Comparison of ENCODE assay signal across 19 cellular contexts in genomic region chr3:98796334-98796733, GRCh38. TPM values are rescaled to one million over a fixed set of nuclear protein-coding genes. Genes with fewer than 3 reads are reported as not detected.
DNase-seq lines count a peak whose midpoint lies in the region; ATAC-seq, FAIRE-seq and TF ChIP-seq lines count a peak whose summit lies in the region.
"Had no signal": no experiment of that assay in that cellular context is flagged by ENCODE, and none has a peak within 500 bp of the region (broad histone marks: within the 10 kb centered on the region; RNA-seq: fewer than 3 reads in every experiment).

No MANE protein-coding gene starts in this region.

- in situ Hi-C loops in Panc1 (cut with HindIII; ENCODE audit: low pct_unique_long_range_greater_than_20kb, low sequenced_read_pairs): no loop called here

- POLR2A ChIA-PET in Panc1 (lab: Charles Lee): no interaction called here

- no peaks in the 10 kb centered on the region for H3K9me3 ChIP-seq in Panc1 (ENCODE audit: control insufficient read depth, insufficient read depth, low read depth, low read length)
- no peaks in the 10 kb centered on the region for H3K9me3 ChIP-seq in liver (ENCODE audit: control insufficient read depth in 4 of 4, low read length in 3 of 4)
- H3K9me3 ChIP-seq: BE2C had no signal

- H3K4me1 Mint-ChIP-seq in activated naive CD4-positive, alpha-beta T cell treated with anti-CD3 and anti-CD28 coated beads for 36 hours (ENCODE audit: low read depth): no peaks in the 10 kb centered on the region
- H3K4me1 Mint-ChIP-seq: IgD-negative memory B cell had no signal

- H3K4me1 ChIP-seq in Panc1 (ENCODE audit: control insufficient read depth, insufficient read depth, low read length) (no peaks in the 10 kb centered on the region), liver (ENCODE audit: control insufficient read depth in 4 of 4, insufficient read depth in 4 of 4, low read length in 3 of 4) (peaks cover 0 to 6% (median 2%) of the 10 kb centered on the region in 4 donors)
- H3K4me1 ChIP-seq: BE2C had no signal

- peak; percentile 77 to 81 for TF ChIP-seq RAD21 in liver (IDR thresholded peaks at IDR 0.05)

- ATAC-seq in Panc1 (no peak), GM19328 (IDR thresholded peaks at IDR 0.05; ENCODE audit: unreplicated experiment) (no peak)

- CTCF ChIA-PET in Panc1 (lab: Charles Lee): no interaction called here
- CTCF ChIA-PET in activated naive CD4-positive, alpha-beta T cell treated with anti-CD3 and anti-CD28 coated beads for 36 hours (lab: Charles Lee): no interaction called here

- no peak overlapping the region for H3K9ac ChIP-seq in liver (ENCODE audit: low read depth in 1 of 2, low read length in 2 of 2)
- H3K9ac ChIP-seq: GM23248 had no signal

- no peak for TF ChIP-seq POLR2A in H54 (IDR thresholded peaks at IDR 0.05; ENCODE audit: low read depth, low read length)

- intact Hi-C loops in Panc1 (cut with micrococcal nuclease; ENCODE audit: unreplicated experiment) (no loop called here), posterior cingulate gyrus (cut with DNase I) (loop anchor here (5.0 to 10.0 kb wide), 2 partner anchors 194 to 752 kb away; no protein-coding TSS in a partner anchor)
- intact Hi-C loops in activated naive CD4-positive, alpha-beta T cell treated with anti-CD3 and anti-CD28 coated beads for 36 hours (cut with micrococcal nuclease): no loop called here

- no peak overlapping the region for H3K4me3 Mint-ChIP-seq in activated naive CD4-positive, alpha-beta T cell treated with anti-CD3 and anti-CD28 coated beads for 36 hours
- H3K4me3 Mint-ChIP-seq: IgD-negative memory B cell had no signal

- no peaks in the 10 kb centered on the region for H3K27me3 Mint-ChIP-seq in activated naive CD4-positive, alpha-beta T cell treated with anti-CD3 and anti-CD28 coated beads for 36 hours (ENCODE audit: low read depth)
- H3K27me3 Mint-ChIP-seq: IgD-negative memory B cell had no signal

- DNase-seq in GM10266 (ENCODE audit: extremely low spot score) (no peak), H54 (ENCODE audit: insufficient read length, low spot score) (no peak), Panc1 (ENCODE audit: low read depth, low spot score) (no peak), posterior cingulate gyrus (no peak), NK-92 (lab: John Stamatoyannopoulos, UW; ENCODE audit: unreplicated experiment) (no peak)
- no peak for DNase-seq in activated naive CD4-positive, alpha-beta T cell treated with anti-CD3 and anti-CD28 coated beads for 36 hours
- DNase-seq: BE2C; GM23248; NCI-H1105; NCI-H146; NCI-H2029 treated with DMSO at 0.1 percent for 48 hours; NCI-H2171; NCI-H345; NK-92 treated with Interleukin-12 subunit alpha and Interleukin-12 subunit beta, amount 100 ng/mL, for 24 hours had no signal

- H3K27me3 ChIP-seq in Panc1 (ENCODE audit: control insufficient read depth, insufficient read depth, low read length) (no peaks in the 10 kb centered on the region), liver (ENCODE audit: control insufficient read depth in 4 of 4, insufficient read depth in 4 of 4, low read length in 3 of 4) (no peaks in the 10 kb centered on the region)
- H3K27me3 ChIP-seq: BE2C had no signal

- no peak overlapping the region for H3K4me3 ChIP-seq in Panc1 (ENCODE audit: low read depth in 2 of 2, low read length in 2 of 2)
- no peak overlapping the region for H3K4me3 ChIP-seq in liver (ENCODE audit: low read depth in 1 of 3, low read length in 3 of 3)
- H3K4me3 ChIP-seq: GM23248 had no signal

- peak; percentile 33 for TF ChIP-seq CTCF in GM10266 (IDR thresholded peaks at IDR 0.05; ENCODE audit: control insufficient read depth, insufficient read depth, low read depth, missing control alignments)
- no peak for TF ChIP-seq CTCF in Panc1 (IDR thresholded peaks at IDR 0.05)
- peak; percentile 27 for TF ChIP-seq CTCF in liver (IDR thresholded peaks at IDR 0.05; ENCODE audit: low read depth, low read length, missing input control)

- BruUV-seq in Panc1 (replicated peaks; lab: Mats Ljungman, UMichigan): TSS peak; percentile 39

- FAIRE-seq in H54 (lab: Jason Lieb, UNC): peak; percentile 75

- no peaks in the 10 kb centered on the region for H3K9me3 Mint-ChIP-seq in activated naive CD4-positive, alpha-beta T cell treated with anti-CD3 and anti-CD28 coated beads for 36 hours
- H3K9me3 Mint-ChIP-seq: IgD-negative memory B cell had no signal

- H3K27ac ChIP-seq in Panc1 (ENCODE audit: low read length): no peak overlapping the region
- no peak overlapping the region for H3K27ac ChIP-seq in liver (ENCODE audit: low read depth in 1 of 2, low read length in 2 of 2)
- H3K27ac ChIP-seq: GM23248 had no signal

- no peaks in the 10 kb centered on the region for H3K36me3 Mint-ChIP-seq in activated naive CD4-positive, alpha-beta T cell treated with anti-CD3 and anti-CD28 coated beads for 36 hours (ENCODE audit: low read depth)
- H3K36me3 Mint-ChIP-seq: IgD-negative memory B cell had no signal

- H3K27ac Mint-ChIP-seq in activated naive CD4-positive, alpha-beta T cell treated with anti-CD3 and anti-CD28 coated beads for 36 hours: no peak overlapping the region
- H3K27ac Mint-ChIP-seq: IgD-negative memory B cell had no signal

- WGBS in liver: 40% methylated on average over 5 of the region's 5 CpGs

- H3K36me3 ChIP-seq in Panc1 (ENCODE audit: control insufficient read depth, insufficient read depth, low read length) (peaks cover 5% of the 10 kb centered on the region; the same call in 1 of the 2 replicates), liver (ENCODE audit: control insufficient read depth in 4 of 4, insufficient read depth in 3 of 4, low read depth in 1 of 4, low read length in 3 of 4) (peaks cover 0 to 8% (median 7%) of the 10 kb centered on the region in 4 donors)

TF ChIP-seq in liver, 16 proteins besides CTCF, POLR2A, EP300 and RAD21:
- TF ChIP-seq SP1 (IDR thresholded peaks at IDR 0.05) (peak; percentile 16), HNF4A (conservative IDR thresholded peaks at IDR 0.05) (peak; percentile 78 to 82), GABPA (IDR thresholded peaks at IDR 0.05 in 1 of 2, conservative IDR thresholded peaks at IDR 0.05 in 1 of 2) (no peak), NR2F2 (IDR thresholded peaks at IDR 0.05) (no peak), FOXA1 (IDR thresholded peaks at IDR 0.05) (no peak), HNF4G (IDR thresholded peaks at IDR 0.05) (peak; percentile 45), RXRA (IDR thresholded peaks at IDR 0.05) (peak; percentile 23 to 34)

RNA-seq across cellular contexts. Expression of gene ST3GAL6, which starts 33.2 kb away (rescaled TPM):
- total RNA-seq in Panc1 (2021; ENCODE audit: unreplicated experiment): 0.15 TPM
- not detected for polyA plus RNA-seq in Panc1 (2012; ENCODE audit: insufficient read length)
- 10 to 100 TPM; 20.0 to 79.7 TPM for total RNA-seq in liver
- 10 to 100 TPM; 17.3 to 38.9 TPM for polyA plus RNA-seq in liver
- total RNA-seq in activated naive CD4-positive, alpha-beta T cell treated with anti-CD3 and anti-CD28 coated beads for 36 hours: not detected
- total RNA-seq: G401; GM23248; T-helper 1 cell treated with Interleukin-12 subunit alpha and Interleukin-12 subunit beta and Interleukin-4 antibody, amounts not matched to agents 30 ng/mL and 1 ng/mL, for 36 hours had no signal
- polyA plus RNA-seq: IgD-negative memory B cell had no signal

Comparison
In these comparisons a context has a peak if more than half of its experiments do, and no peak if none do; other contexts are left out.
1. RNA of gene ST3GAL6, which starts 33.2 kb away (total RNA-seq): 20.0 to 79.7 TPM in liver; not detected in activated naive CD4-positive, alpha-beta T cell treated with anti-CD3 and anti-CD28 coated beads for 36 hours and 0.15 TPM in Panc1 (single experiment); every median in the first group is over 10 times any median in the second.